ENCODE assay signal across 8 cellular contexts in genomic region chr16:30429678-30430427, GRCh38. TPM values are rescaled to one million over a fixed set of nuclear protein-coding genes. Genes with fewer than 3 reads are reported as not detected.
A peak's percentile ranks its signal among the peaks of the same experiment; 100 is the strongest.
DNase-seq lines count a peak whose midpoint lies in the region; ATAC-seq, FAIRE-seq and TF ChIP-seq lines count a peak whose summit lies in the region.

DCTPP1 (minus strand) TSS chr16:30430030; CDS start chr16:30429980, 50 bp downstream.

- POLR2A ChIA-PET in T-cell (lab: Charles Lee) = interaction anchor here (0.6 to 1.1 kb wide), 11 partner anchors 28 to 1612 kb away, joined by 3 to 11 read pairs (median 4); no protein-coding TSS in a partner anchor

- no peaks in the 10 kb centered on the region for H3K9me3 ChIP-seq in left ventricle myocardium inferior (replicated peaks)

- CTCF ChIA-PET in T-cell (lab: Charles Lee) = interaction anchor here (0.5 to 1.5 kb wide), 48 partner anchors 8 to 338 kb away, joined by 3 to 35 read pairs (median 6); partner anchors contain the start of genes ITGAL (in 1 of the 2), PHKG2 (in 1 of the 2), PRR14 (in 1 of the 2) and SEPHS2 (in 1 of the 2)

- H3K4me3 ChIP-seq in left ventricle myocardium inferior (peak within 1 kb of the TSS; percentile 88), urinary bladder (ENCODE audit: low read depth, low read length) (peak within 1 kb of the TSS; percentile 52)

- under 1% methylated on average over 49 of the region's 49 CpGs for WGBS in urinary bladder

- H3K36me3 ChIP-seq in left ventricle myocardium inferior (peaks cover 11% of the 10 kb centered on the region), urinary bladder (ENCODE audit: insufficient read depth) (no peaks in the 10 kb centered on the region)

- peaks cover 22 to 25% (median 23%) of the 10 kb centered on the region in 3 donors for H3K4me1 Mint-ChIP-seq in T-cell
- H3K4me1 Mint-ChIP-seq in progenitor cell of endocrine pancreas (ENCODE audit: low read depth) = peaks cover 10% of the 10 kb centered on the region

- TF ChIP-seq CTCF in left ventricle myocardium inferior (IDR thresholded peaks at IDR 0.05; ENCODE audit: borderline replicate concordance) (peak; percentile 81), progenitor cell of endocrine pancreas (IDR thresholded peaks at IDR 0.05; ENCODE audit: unreplicated experiment) (peak; percentile 83)

- H3K4me3 Mint-ChIP-seq in T-cell (no peak within 1 kb of the TSS), progenitor cell of endocrine pancreas (ENCODE audit: low read depth) (no peak within 1 kb of the TSS)

- H3K27ac ChIP-seq in left ventricle myocardium inferior (replicated peaks) (peak within 1 kb of the TSS; percentile 82), urinary bladder (ENCODE audit: low read depth) (peak within 1 kb of the TSS; percentile 25)

- H3K27me3 ChIP-seq in left ventricle myocardium inferior (ENCODE audit: low read depth) = no peaks in the 10 kb centered on the region

- FAIRE-seq in GM12892 (lab: Jason Lieb, UNC) = peak; percentile 96

- H3K4me1 ChIP-seq in left ventricle myocardium inferior (peaks cover 20% of the 10 kb centered on the region), urinary bladder (ENCODE audit: insufficient read depth) (peaks cover 5% of the 10 kb centered on the region)

- no peaks in the 10 kb centered on the region for H3K9me3 Mint-ChIP-seq in T-cell
- no peaks in the 10 kb centered on the region for H3K9me3 Mint-ChIP-seq in progenitor cell of endocrine pancreas (ENCODE audit: low read depth)

- peak; percentile 62; the same call in 1 of the 2 replicates for TF ChIP-seq POLR2A in GM12892 (IDR thresholded peaks at IDR 0.05; ENCODE audit: low read depth, low read length)

- DNase-seq in GM12892 (ENCODE audit: insufficient read length) (peak; percentile 89), NCI-H1436 treated with DMSO at 0.1 percent for 48 hours (lab: John Stamatoyannopoulos, UW) (peak; percentile 99), T-cell (peak; percentile 86 to 99 (median 94)), amniotic epithelial cell (ENCODE audit: low read depth) (peak; percentile 100), left ventricle myocardium inferior (peak; percentile 94), progenitor cell of endocrine pancreas (ENCODE audit: low spot score, unreplicated experiment) (peak; percentile 86)

- H3K27me3 Mint-ChIP-seq in T-cell = no peaks in the 10 kb centered on the region
- H3K27me3 Mint-ChIP-seq in progenitor cell of endocrine pancreas = peaks cover 1% of the 10 kb centered on the region

- H3K36me3 Mint-ChIP-seq in T-cell = peaks cover 10% of the 10 kb centered on the region
- H3K36me3 Mint-ChIP-seq in progenitor cell of endocrine pancreas (ENCODE audit: insufficient read depth) = peaks cover 13% of the 10 kb centered on the region

- ATAC-seq in HG02852 (IDR thresholded peaks at IDR 0.05; ENCODE audit: unreplicated experiment) = peak; percentile 93
- peak; percentile 96 to 98 (median 98) for ATAC-seq in T-cell (replicated peaks in 1 of 4)

- no peak within 1 kb of the TSS for H3K27ac Mint-ChIP-seq in T-cell
- peak within 1 kb of the TSS; percentile 1 for H3K27ac Mint-ChIP-seq in progenitor cell of endocrine pancreas

- intact Hi-C loops in left ventricle myocardium inferior (cut with micrococcal nuclease) = no loop called here

RNA-seq across cellular contexts. Expression of gene DCTPP1, which starts in this region (rescaled TPM):
- polyA plus RNA-seq in GM12892 (2012; ENCODE audit: missing spikeins) = 96.4 TPM
- total RNA-seq in T-cell (10 to 100 TPM; 11.2 to 30.6 (median 24.7) TPM), left ventricle myocardium inferior (31.9 TPM), progenitor cell of endocrine pancreas (65.9 and 71.9 TPM in 2 replicates), urinary bladder (8.0 TPM)
- 36.7 TPM for polyA plus RNA-seq in urinary bladder

Comparison
In these comparisons a context has a peak if more than half of its experiments do, and no peak if none do; other contexts are left out.
1. Peak in every context shown above with its lines: DNase-seq, ATAC-seq, H3K4me3 ChIP-seq and H3K27ac ChIP-seq.